ENCODE assay signal across 19 cellular contexts in genomic region chr20:33053291-33054106, GRCh38. TPM values are rescaled to one million over a fixed set of nuclear protein-coding genes. Genes with fewer than 3 reads are reported as not detected.
DNase-seq lines count a peak whose midpoint lies in the region; ATAC-seq and TF ChIP-seq lines count a peak whose summit lies in the region.
"Had no signal": no experiment of that assay in that cellular context is flagged by ENCODE, and none has a peak within 500 bp of the region (broad histone marks: within the 10 kb centered on the region; RNA-seq: fewer than 3 reads in every experiment).

TSS of gene BPIFB3 (plus strand) at chr20:33053903. CDS start at chr20:33055436, 1,533 bp downstream.

- POLR2A ChIA-PET in WTC11 (lab: Charles Lee): no interaction called here

- no peaks in the 10 kb centered on the region; the same call in 1 of the 2 replicates for H3K27me3 Mint-ChIP-seq in WTC11 (ENCODE audit: low read depth)
- H3K27me3 Mint-ChIP-seq: CD4-positive, alpha-beta T cell had no signal

- no peak within 1 kb of the TSS for H2BK12ac ChIP-seq in neuronal stem cell (ENCODE audit: low read length)

- WGBS in neuronal stem cell (ENCODE audit: extremely low coverage in 2 of 2, insufficient read length in 2 of 2, insufficient replicate concordance in 1 of 2), 2 donors: no CpG with 5 or more reads among the region's 25 CpGs

- H2BK15ac ChIP-seq in neuronal stem cell (ENCODE audit: low read length): no peak within 1 kb of the TSS

- no peak within 1 kb of the TSS for H3K4me3 Mint-ChIP-seq in WTC11
- H3K4me3 Mint-ChIP-seq: CD4-positive, alpha-beta T cell; HFFc6 had no signal

- H3K23ac ChIP-seq in neuronal stem cell (ENCODE audit: low read depth, low read length, poor library complexity): no peak within 1 kb of the TSS

- no peak within 1 kb of the TSS for H3K4me2 ChIP-seq in neuronal stem cell (ENCODE audit: insufficient read depth, low read length, poor library complexity, severe bottlenecking)

- DNase-seq in H7 (peak; percentile 73), WTC11 (ENCODE audit: low spot score) (no peak), iPS-NIHi11 (ENCODE audit: low spot score) (peak; percentile 35), neuronal stem cell (ENCODE audit: low spot score) (no peak), NK-92 (lab: John Stamatoyannopoulos, UW; ENCODE audit: unreplicated experiment) (no peak)
- DNase-seq: ACHN; C1 segment of cervical spinal cord; Calu3; CD4-positive, alpha-beta T cell; DMS 273 treated with DMSO at 0.1 percent for 48 hours; HFFc6; KG1 had no signal

- H4K8ac ChIP-seq in neuronal stem cell (ENCODE audit: low read depth, low read length): peak within 1 kb of the TSS; percentile 84

- ATAC-seq in WTC11: peak; percentile 77
- no peak for ATAC-seq in HG02759 (IDR thresholded peaks at IDR 0.05; ENCODE audit: unreplicated experiment)
- ATAC-seq in GM21423 (IDR thresholded peaks at IDR 0.05; ENCODE audit: unreplicated experiment): no peak

- no peak within 1 kb of the TSS for H2AFZ ChIP-seq in neuronal stem cell (ENCODE audit: low read length)

- peak within 1 kb of the TSS; percentile 67 for H2BK5ac ChIP-seq in neuronal stem cell (ENCODE audit: low read length)

- H2AK5ac ChIP-seq in neuronal stem cell (ENCODE audit: low read depth, low read length): peak within 1 kb of the TSS; percentile 8

- H3K36me3 ChIP-seq in H7 (replicated peaks; ENCODE audit: control insufficient read depth, insufficient read depth, low read length): no peaks in the 10 kb centered on the region
- H3K36me3 ChIP-seq in neuronal stem cell (replicated peaks in 1 of 2; ENCODE audit: control insufficient read depth in 2 of 2, insufficient read depth in 2 of 2, low read length in 2 of 2): no peaks in the 10 kb centered on the region
- H3K36me3 ChIP-seq: HAP-1 had no signal

- no peak within 1 kb of the TSS for H4K91ac ChIP-seq in neuronal stem cell (ENCODE audit: low read depth, low read length, poor library complexity)

- H3K27ac Mint-ChIP-seq in WTC11: no peak within 1 kb of the TSS
- H3K27ac Mint-ChIP-seq: CD4-positive, alpha-beta T cell; HFFc6 had no signal

- peak within 1 kb of the TSS; percentile 3 for H3K14ac ChIP-seq in neuronal stem cell (ENCODE audit: low read length)

- peaks cover 7% of the 10 kb centered on the region; the same call in 1 of the 2 replicates for H3K4me1 Mint-ChIP-seq in WTC11
- H3K4me1 Mint-ChIP-seq: IgD-negative memory B cell had no signal

- peaks cover 0 to 5% of the 10 kb centered on the region in 2 donors for H3K4me1 ChIP-seq in neuronal stem cell (ENCODE audit: control insufficient read depth in 2 of 2, insufficient read depth in 1 of 2, low read depth in 1 of 2, low read length in 2 of 2)
- H3K4me1 ChIP-seq: HAP-1 had no signal

- no peak within 1 kb of the TSS for H3K4ac ChIP-seq in neuronal stem cell (ENCODE audit: low read length)

- H3K18ac ChIP-seq in neuronal stem cell (ENCODE audit: low read length): peak within 1 kb of the TSS; percentile 82

- H3K27me3 ChIP-seq in H7 (ENCODE audit: control insufficient read depth, insufficient read depth, low read length) (no peaks in the 10 kb centered on the region), neuronal stem cell (ENCODE audit: control insufficient read depth in 3 of 3, insufficient read depth in 3 of 3, low read depth in 1 of 3, low read length in 3 of 3) (no peaks in the 10 kb centered on the region)

- no peak within 1 kb of the TSS for H3K9ac ChIP-seq in neuronal stem cell (ENCODE audit: low read depth, low read length, poor library complexity)

- H3K4me3 ChIP-seq in H7 (ENCODE audit: insufficient read depth, low read depth, low read length): no peak within 1 kb of the TSS
- H3K4me3 ChIP-seq in neuronal stem cell (ENCODE audit: low read length in 2 of 2): no peak within 1 kb of the TSS
- H3K4me3 ChIP-seq: HAP-1 had no signal

- no peaks in the 10 kb centered on the region for H3K36me3 Mint-ChIP-seq in WTC11

- no peaks in the 10 kb centered on the region for H3K9me3 Mint-ChIP-seq in WTC11
- H3K9me3 Mint-ChIP-seq: CD4-positive, alpha-beta T cell; HFFc6; IgD-negative memory B cell had no signal

- H3K27ac ChIP-seq in neuronal stem cell (replicated peaks; ENCODE audit: low read length): no peak within 1 kb of the TSS

- TF ChIP-seq CTCF in WTC11 (IDR thresholded peaks at IDR 0.05): no peak

- no peaks in the 10 kb centered on the region for H3K79me1 ChIP-seq in neuronal stem cell (ENCODE audit: low read depth, low read length)

- CTCF ChIA-PET in WTC11 (lab: Charles Lee): interaction anchor here (1.2 kb wide), 1 partner anchor 151 kb away, joined by 3 read pairs; no protein-coding TSS in a partner anchor

- no peaks in the 10 kb centered on the region for H3K9me3 ChIP-seq in neuronal stem cell (replicated peaks in 1 of 2; ENCODE audit: control insufficient read depth in 2 of 2, insufficient read depth in 1 of 2, low read depth in 1 of 2, low read length in 2 of 2)
- H3K9me3 ChIP-seq: HAP-1 had no signal

- no peak within 1 kb of the TSS for H2BK120ac ChIP-seq in neuronal stem cell (ENCODE audit: low read depth, low read length)

TF ChIP-seq in WTC11, 78 proteins besides CTCF, POLR2A, EP300 and RAD21 (continues in another document):
- TF ChIP-seq NR1H2 (CRISPR knock-in tag; IDR thresholded peaks at IDR 0.05): no peak
- no peak for TF ChIP-seq ESRRA (CRISPR knock-in tag; IDR thresholded peaks at IDR 0.05; ENCODE audit: borderline replicate concordance)
- no peak for TF ChIP-seq E2F4 (CRISPR knock-in tag; IDR thresholded peaks at IDR 0.05; ENCODE audit: borderline replicate concordance, low read depth)
- no peak for TF ChIP-seq E2F1 (CRISPR knock-in tag; IDR thresholded peaks at IDR 0.05)
- no peak for TF ChIP-seq ZBTB43 (CRISPR knock-in tag; IDR thresholded peaks at IDR 0.05)
- TF ChIP-seq ZNF121 (CRISPR knock-in tag; IDR thresholded peaks at IDR 0.05): no peak
- TF ChIP-seq E2F5 (CRISPR knock-in tag; IDR thresholded peaks at IDR 0.05): no peak
- no peak for TF ChIP-seq ZNF396 (CRISPR knock-in tag; IDR thresholded peaks at IDR 0.05; ENCODE audit: borderline replicate concordance)

RNA-seq across cellular contexts. Expression of gene BPIFB3, which starts in this region (rescaled TPM):
- total RNA-seq in H7 (2014; rRNA removed; shearing (Covaris generic)): not detected in 2 replicates
- total RNA-seq in WTC11 (2021): not detected in 3 replicates
- polyA plus RNA-seq in neuronal stem cell (2013, experiment 1 of 2): not detected
- polyA plus RNA-seq in neuronal stem cell (2013, experiment 2 of 2): not detected
- total RNA-seq: A172; Calu3; CD4-positive, alpha-beta T cell; Daoy; HFFc6; HT-29 had no signal
- polyA plus RNA-seq: IgD-negative memory B cell had no signal

Comparison
In these comparisons a context has a peak if more than half of its experiments do, and no peak if none do; other contexts are left out.
1. Peak in DNase-seq in H7; RNA of the gene not detected or under 1 TPM.
2. Peak in ATAC-seq in WTC11; RNA of the gene not detected or under 1 TPM.